11 cellular contexts compared by ENCODE assay signal in the genomic region with DNA sequence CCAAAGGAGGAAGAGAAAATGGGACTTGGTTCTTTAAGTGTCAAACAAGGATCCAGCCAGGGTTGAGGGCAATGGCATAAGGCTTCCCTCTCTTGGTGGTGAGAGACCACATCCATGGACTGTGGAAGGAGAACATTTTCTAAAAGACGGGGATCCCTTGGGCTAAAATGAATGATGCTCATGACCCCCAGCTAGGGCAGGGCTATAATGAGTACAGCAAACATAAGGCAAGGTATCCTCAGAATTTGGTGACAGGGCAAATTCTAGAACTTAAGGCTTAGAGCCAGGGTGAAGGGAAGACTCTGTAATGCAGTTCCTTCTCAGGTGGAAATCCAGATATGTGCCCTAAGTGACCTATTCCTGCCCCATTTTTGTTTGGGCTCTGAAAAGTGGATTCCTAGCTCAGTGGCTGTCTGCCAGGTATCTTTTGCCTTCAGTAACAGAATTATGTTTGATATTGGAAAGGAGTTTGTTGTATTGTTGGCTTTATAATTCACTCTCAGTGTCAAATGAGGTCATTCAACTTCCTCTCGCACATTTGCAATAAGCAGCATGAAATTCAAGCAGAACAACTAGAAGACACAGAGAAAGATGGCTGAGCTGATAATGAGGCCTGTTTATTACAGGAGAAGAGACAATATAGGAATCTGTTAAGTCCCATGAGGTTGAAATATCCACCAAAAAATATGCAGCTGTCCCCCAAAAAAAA.
DNase-seq lines count a peak whose midpoint lies in the region; ATAC-seq and TF ChIP-seq lines count a peak whose summit lies in the region.
"Had no signal": no experiment of that assay in that cellular context is flagged by ENCODE, and none has a peak within 500 bp of the region (broad histone marks: within the 10 kb centered on the region; RNA-seq: fewer than 3 reads in every experiment).

No MANE protein-coding gene starts in this region.

- H3K27me3 Mint-ChIP-seq in memory B cell (no peaks in the 10 kb centered on the region), type B pancreatic cell (no peaks in the 10 kb centered on the region), chondrocyte (ENCODE audit: low read depth) (no peaks in the 10 kb centered on the region)

- ATAC-seq in heart left ventricle (no peak), memory B cell (ENCODE audit: low read depth) (no peak), HG03135 (IDR thresholded peaks at IDR 0.05; ENCODE audit: unreplicated experiment) (no peak)

- H3K4me1 Mint-ChIP-seq in memory B cell: peaks cover 57% of the 10 kb centered on the region
- peaks cover 74% of the 10 kb centered on the region for H3K4me1 Mint-ChIP-seq in type B pancreatic cell (ENCODE audit: unreplicated experiment)
- peaks cover 83% of the 10 kb centered on the region for H3K4me1 Mint-ChIP-seq in chondrocyte (ENCODE audit: low read depth)

- H3K36me3 ChIP-seq in heart left ventricle: no peaks in the 10 kb centered on the region

- peak overlapping the region; percentile 2 for H3K4me3 Mint-ChIP-seq in memory B cell
- no peak overlapping the region for H3K4me3 Mint-ChIP-seq in type B pancreatic cell
- no peak overlapping the region for H3K4me3 Mint-ChIP-seq in chondrocyte (ENCODE audit: unreplicated experiment)
- H3K4me3 Mint-ChIP-seq: H9 had no signal

- H3K9me3 Mint-ChIP-seq in memory B cell (no peaks in the 10 kb centered on the region), type B pancreatic cell (no peaks in the 10 kb centered on the region), chondrocyte (ENCODE audit: low read depth) (no peaks in the 10 kb centered on the region)
- H3K9me3 Mint-ChIP-seq: H9 had no signal

- H3K27me3 ChIP-seq in heart left ventricle: no peaks in the 10 kb centered on the region

- peaks cover 0 to 68% (median 35%) of the 10 kb centered on the region in 12 donors for H3K4me1 ChIP-seq in heart left ventricle

- peak overlapping the region; percentile 64 to 80 (median 73) for H3K27ac ChIP-seq in heart left ventricle
- H3K27ac ChIP-seq in VCaP: peak overlapping the region; percentile 58
- H3K27ac ChIP-seq: KMS-11 had no signal

- WGBS in heart left ventricle, 4 donors: 66 to 74% (median 68%) methylated on average over 2 of the region's 2 CpGs

- H3K27ac Mint-ChIP-seq in memory B cell (peak overlapping the region; percentile 46), type B pancreatic cell (peak overlapping the region; percentile 4), chondrocyte (ENCODE audit: unreplicated experiment) (no peak overlapping the region)
- H3K27ac Mint-ChIP-seq: H9 had no signal

- H3K36me3 Mint-ChIP-seq in memory B cell: no peaks in the 10 kb centered on the region
- H3K36me3 Mint-ChIP-seq in type B pancreatic cell: no peaks in the 10 kb centered on the region
- H3K36me3 Mint-ChIP-seq in chondrocyte (ENCODE audit: low read depth): no peaks in the 10 kb centered on the region

- no peaks in the 10 kb centered on the region for H3K9me3 ChIP-seq in heart left ventricle

- H3K4me3 ChIP-seq in heart left ventricle: peak overlapping the region in 1 of 12 donors; percentile 7

- no peak for TF ChIP-seq POLR2A in heart left ventricle (IDR thresholded peaks at IDR 0.05)

- TF ChIP-seq CTCF in heart left ventricle (IDR thresholded peaks at IDR 0.05): no peak
- no peak for TF ChIP-seq CTCF in VCaP (conservative IDR thresholded peaks at IDR 0.05)
- TF ChIP-seq CTCF in type B pancreatic cell (conservative IDR thresholded peaks at IDR 0.05): no peak
- no peak for TF ChIP-seq CTCF in chondrocyte (IDR thresholded peaks at IDR 0.05)

- DNase-seq in heart left ventricle (no peak), cardiac septum (ENCODE audit: low spot score) (no peak), memory B cell (ENCODE audit: low spot score in 2 of 2) (no peak), type B pancreatic cell (ENCODE audit: extremely low spot score, unreplicated experiment) (no peak), chondrocyte (ENCODE audit: low spot score) (no peak)
- DNase-seq in stimulated activated CD4-positive, alpha-beta T cell treated with anti-CD3 and anti-CD28 coated beads, Interleukin-1b, Interleukin-23, amount 100 ng/mL, for 48 hours: no peak
- DNase-seq: H9, NCI-H345 had no signal

- intact Hi-C loops in heart left ventricle (cut with DNase I) (loop anchor here in 3 of 10 donors (2.0 to 5.0 kb wide), 3 partner anchors 31 to 40 kb away; no protein-coding TSS in a partner anchor), cardiac septum (cut with DNase I) (loop anchor here (5.0 kb wide), 1 partner anchor 35 kb away; no protein-coding TSS in a partner anchor)
